18 cellular contexts compared by ENCODE assay signal in the genomic region with DNA sequence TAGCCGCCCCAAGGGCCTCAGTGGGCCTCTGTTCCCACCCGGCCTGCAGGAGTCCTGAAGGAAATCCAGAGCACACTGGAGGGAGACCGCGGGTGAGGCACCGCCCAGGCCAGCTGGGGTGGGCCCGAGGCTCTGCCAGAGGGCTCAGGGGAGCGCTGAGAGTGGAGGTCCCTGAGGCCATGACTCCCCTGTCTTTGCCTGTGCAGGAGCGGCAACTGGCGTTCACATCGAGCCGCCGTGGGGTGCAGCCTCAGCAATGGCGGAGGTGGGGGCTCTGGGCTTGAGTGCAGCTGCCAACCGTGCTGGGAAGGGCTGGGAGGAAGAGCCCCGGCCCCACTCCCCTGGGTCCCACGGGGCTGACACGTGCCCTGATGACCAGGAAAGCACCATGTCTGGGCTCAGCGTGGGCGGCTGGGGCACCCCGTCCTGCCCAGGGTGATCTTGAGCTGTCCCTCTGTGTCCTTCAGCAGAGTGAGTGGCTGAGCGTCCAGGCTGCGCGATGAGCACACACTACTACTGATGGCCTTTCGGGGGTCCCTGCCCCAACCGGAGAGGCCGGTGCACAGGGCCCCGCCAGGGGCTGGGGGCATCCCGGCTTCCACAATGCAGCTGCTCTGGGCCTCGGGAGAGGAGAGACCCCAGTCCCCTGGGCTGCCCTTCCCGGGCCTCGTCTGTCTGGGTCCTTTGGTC. TPM values are rescaled to one million over a fixed set of nuclear protein-coding genes. Genes with fewer than 3 reads are reported as not detected.
DNase-seq lines count a peak whose midpoint lies in the region; ATAC-seq, FAIRE-seq and TF ChIP-seq lines count a peak whose summit lies in the region.
"Had no signal": no experiment of that assay in that cellular context is flagged by ENCODE, and none has a peak within 500 bp of the region (broad histone marks: within the 10 kb centered on the region; RNA-seq: fewer than 3 reads in every experiment).

No MANE protein-coding gene starts in this region.

- POLR2A ChIA-PET in HCT116 (lab: Charles Lee) (no interaction called here), HepG2 (lab: Yijun Ruan, JAX) (interaction anchor here (1.0 kb wide), 1 partner anchor 17 kb away, joined by 4 read pairs; no protein-coding TSS in a partner anchor), GM10248 (lab: Yijun Ruan, JAX) (no interaction called here), RWPE1 (lab: Yijun Ruan, JAX; ENCODE audit: low non-redundant PET) (no interaction called here)

- no peak for TF ChIP-seq CTCF in HCT116 (IDR thresholded peaks at IDR 0.05 in 2 of 3, conservative IDR thresholded peaks at IDR 0.05 in 1 of 3; ENCODE audit: borderline replicate concordance in 1 of 3, insufficient read depth in 1 of 3, low read depth in 2 of 3, low read length in 2 of 3)
- no peak for TF ChIP-seq CTCF in colonic mucosa (IDR thresholded peaks at IDR 0.05)
- TF ChIP-seq CTCF in HepG2 (CRISPR knock-in tag; IDR thresholded peaks at IDR 0.05): no peak
- TF ChIP-seq CTCF in GM10248 (IDR thresholded peaks at IDR 0.05; ENCODE audit: control extremely low read depth, extremely low read depth, low read depth, missing control alignments): no peak
- TF ChIP-seq CTCF in RWPE1 (conservative IDR thresholded peaks at IDR 0.05; ENCODE audit: low read depth): no peak

- RAD21 ChIA-PET in HCT116 (lab: Charles Lee; ENCODE audit: low non-redundant PET in 1 of 2, low total read pairs in 2 of 2, uncharacterized antibody in 2 of 2, unreplicated experiment in 2 of 2): no interaction called here

- BruUV-seq in HCT116 (replicated peaks; lab: Mats Ljungman, UMichigan): TSS peak; percentile 48
- no TSS peak for BruUV-seq in HepG2 (replicated peaks; lab: Mats Ljungman, UMichigan)

- H3K4me2 ChIP-seq in HCT116 (ENCODE audit: low read length) (no peak overlapping the region), HepG2 (ENCODE audit: low read depth, low read length) (no peak overlapping the region)

- no peak for TF ChIP-seq RAD21 in HCT116 (IDR thresholded peaks at IDR 0.05; ENCODE audit: low read depth)
- no peak for TF ChIP-seq RAD21 in HepG2 (CRISPR knock-in tag; IDR thresholded peaks at IDR 0.05)

- H3K79me2 ChIP-seq in HCT116 (ENCODE audit: insufficient read depth, low read length) (no peaks in the 10 kb centered on the region), HepG2 (ENCODE audit: insufficient read depth, low read length) (no peaks in the 10 kb centered on the region)

- H4K20me1 ChIP-seq in HCT116 (ENCODE audit: insufficient read depth) (no peaks in the 10 kb centered on the region), HepG2 (ENCODE audit: insufficient read depth, low read length) (no peaks in the 10 kb centered on the region)

- no peak overlapping the region for H3K4me3 ChIP-seq in HCT116 (replicated peaks in 1 of 2; ENCODE audit: low read depth in 1 of 2, low read length in 2 of 2)
- H3K4me3 ChIP-seq in colonic mucosa: no peak overlapping the region
- no peak overlapping the region for H3K4me3 ChIP-seq in HepG2 (replicated peaks in 1 of 3; ENCODE audit: insufficient read depth in 1 of 3, low read depth in 2 of 3, low read length in 3 of 3)
- H3K4me3 ChIP-seq: MG63 had no signal

- TF ChIP-seq EP300 in HepG2 (IDR thresholded peaks at IDR 0.05; ENCODE audit: low read depth in 2 of 2, low read length in 2 of 2) (no peak), HepG2 (CRISPR knock-in tag; IDR thresholded peaks at IDR 0.05; ENCODE audit: borderline replicate concordance) (no peak)

- no peak for FAIRE-seq in HepG2 (lab: Jason Lieb, UNC)
- FAIRE-seq: GM18507 had no signal

- DNase-seq in HCT116 (ENCODE audit: low read depth, low spot score) (no peak), colonic mucosa (no peak), HepG2 (ENCODE audit: low spot score) (no peak), GM10248 (ENCODE audit: extremely low spot score) (no peak), activated T-cell treated with anti-CD3 and anti-CD28 coated beads for 4 hours (no peak), RWPE1 (ENCODE audit: low spot score) (no peak), amniotic stem cell (lab: John Stamatoyannopoulos, UW) (no peak)
- DNase-seq: KBM-7, MG63, NCI-H1105 treated with DMSO at 0.1 percent for 48 hours, NCI-H2029, NCI-H446 treated with DMSO at 0.1 percent for 48 hours, NCI-H526 treated with DMSO at 0.1 percent for 48 hours, SHP77 treated with DMSO at 0.1 percent for 48 hours had no signal

- no peaks in the 10 kb centered on the region for H3K27me3 ChIP-seq in HCT116 (ENCODE audit: insufficient read depth, low read length)
- no peaks in the 10 kb centered on the region for H3K27me3 ChIP-seq in colonic mucosa
- no peaks in the 10 kb centered on the region for H3K27me3 ChIP-seq in HepG2 (ENCODE audit: control insufficient read depth in 1 of 2, insufficient read depth in 2 of 2, low read length in 2 of 2)
- H3K27me3 ChIP-seq: MG63 had no signal

- no peaks in the 10 kb centered on the region for H3K9me3 ChIP-seq in HCT116 (ENCODE audit: control insufficient read depth in 1 of 2, insufficient read depth in 1 of 2, low read depth in 1 of 2, low read length in 2 of 2)
- H3K9me3 ChIP-seq in colonic mucosa: no peaks in the 10 kb centered on the region
- no peaks in the 10 kb centered on the region for H3K9me3 ChIP-seq in HepG2 (ENCODE audit: low read length)
- H3K9me3 ChIP-seq: MG63 had no signal

- ATAC-seq in HCT116 (no peak), HepG2 (no peak; the same call in 2 of the 3 replicates)

- H3K9ac ChIP-seq in HCT116 (ENCODE audit: low read length): no peak overlapping the region
- peak overlapping the region; percentile 4 to 40 for H3K9ac ChIP-seq in colonic mucosa (ENCODE audit: low read depth in 2 of 2, low read length in 2 of 2)
- no peak overlapping the region for H3K9ac ChIP-seq in HepG2 (ENCODE audit: insufficient read depth, low read depth, low read length)

- H3K9me2 ChIP-seq in HCT116 (ENCODE audit: insufficient read depth): no peaks in the 10 kb centered on the region

- H3K36me3 ChIP-seq in HCT116 (ENCODE audit: control insufficient read depth in 1 of 2, insufficient read depth in 2 of 2, low read length in 2 of 2) (peaks cover 3 to 8% of the 10 kb centered on the region in 2 experiments; a peak in 2 of 4 replicates), colonic mucosa (no peaks in the 10 kb centered on the region), HepG2 (replicated peaks in 1 of 2; ENCODE audit: control insufficient read depth in 1 of 2, insufficient read depth in 2 of 2, low read length in 2 of 2) (peaks cover 9 to 19% of the 10 kb centered on the region in 2 experiments; a peak in 4 of 5 replicates)
- H3K36me3 ChIP-seq: MG63 had no signal

- 92% methylated on average over 27 of the region's 31 CpGs for WGBS in HepG2 (ENCODE audit: low lambda C conversion rate)

- H3K4me1 ChIP-seq in HCT116 (ENCODE audit: control insufficient read depth in 1 of 2, insufficient read depth in 2 of 2, low read length in 2 of 2) (peaks cover 9% of the 10 kb centered on the region in 2 experiments; a peak in 2 of 4 replicates), colonic mucosa (peaks cover 5% of the 10 kb centered on the region), HepG2 (ENCODE audit: insufficient read depth, low read length) (peaks cover 41% of the 10 kb centered on the region)

- H3K27ac ChIP-seq in HCT116 (ENCODE audit: low read depth, low read length) (no peak overlapping the region), colonic mucosa (peak overlapping the region; percentile 80), HepG2 (ENCODE audit: extremely low read length, insufficient read depth, low read length) (peak overlapping the region; percentile 27), RWPE1 (no peak overlapping the region)

- intact Hi-C loops in HCT116 (cut with micrococcal nuclease): no loop called here
- intact Hi-C loops in colonic mucosa (cut with DNase I): no loop called here
- intact Hi-C loops in HepG2 (cut with micrococcal nuclease; ENCODE audit: unreplicated experiment): no loop called here

- TF ChIP-seq POLR2A in HCT116 (IDR thresholded peaks at IDR 0.05; ENCODE audit: borderline replicate concordance, extremely low read depth, insufficient read depth, insufficient read length) (no peak), HepG2 (IDR thresholded peaks at IDR 0.05; ENCODE audit: insufficient read depth in 1 of 2, low read depth in 2 of 2, low read length in 2 of 2) (no peak)

- CTCF ChIA-PET in HCT116 (lab: Charles Lee) (no interaction called here), HepG2 (lab: Yijun Ruan, JAX; ENCODE audit: low intra/inter-chr PET ratio, low total read pairs) (no interaction called here), GM10248 (lab: Yijun Ruan, JAX) (no interaction called here), RWPE1 (lab: Yijun Ruan, JAX) (no interaction called here)

- H2AFZ ChIP-seq in HCT116 (ENCODE audit: low read depth, low read length, poor library complexity, severe bottlenecking): no peak overlapping the region
- H2AFZ ChIP-seq in HepG2 (ENCODE audit: low read length): no peak overlapping the region

- in situ Hi-C loops in HepG2 (cut with HindIII; ENCODE audit: extremely low pct_ligation_motif_present, low pct_unique_long_range_greater_than_20kb): no loop called here

RNA-seq across cellular contexts. Expression of a gene that starts 13.1 kb away (rescaled TPM):
- total RNA-seq in HCT116 (2021; ENCODE audit: unreplicated experiment): 30.3 TPM
- polyA plus RNA-seq in HCT116 (2012): 24.7 and 39.5 TPM in 2 replicates
- total RNA-seq in colonic mucosa: 100 to 1,000 TPM; 210 to 462 TPM
- 1.9 and 2.8 TPM in 2 replicates for total RNA-seq in HepG2 (2016; rRNA removed; fragmentation: Illumina TruSeq; extraction: Trizol)
- 0.61 and 0.79 TPM in 2 replicates for total RNA-seq in HepG2 (2016; cell fraction: cytosol; rRNA removed; fragmentation: Illumina TruSeq; extraction: Trizol; ENCODE audit: low read depth)
- 1.1 and 2.7 TPM in 2 replicates for total RNA-seq in HepG2 (2016; cell fraction: insoluble cytoplasmic fraction; rRNA removed; fragmentation: Illumina TruSeq; extraction: Trizol)
- total RNA-seq in HepG2 (2016; cell fraction: membrane; rRNA removed; fragmentation: Illumina TruSeq; extraction: Trizol): 0.83 and 1.2 TPM in 2 replicates
- total RNA-seq in HepG2 (2016; cell fraction: nucleus; rRNA removed; fragmentation: Illumina TruSeq; extraction: Trizol): 3.0 and 3.8 TPM in 2 replicates
- 8.1 and 11.2 TPM in 2 replicates for polyA plus RNA-seq in HepG2 (2011; rRNA removed)
- polyA plus RNA-seq in HepG2 (2011; cell fraction: cytosol; rRNA removed): 1.6 and 2.5 TPM in 2 replicates
- polyA plus RNA-seq in HepG2 (2011; cell fraction: nucleus; rRNA removed): 122 and 144 TPM in 2 replicates
- 9.5 and 12.7 TPM in 2 replicates for polyA plus RNA-seq in HepG2 (2012)
- 0.53 and 1.00 TPM in 2 replicates for polyA plus RNA-seq in HepG2 (2016; cell fraction: cytosol; fragmentation: Illumina TruSeq; extraction: Trizol; ENCODE audit: low read depth)
- 0.63 and 1.4 TPM in 2 replicates for polyA plus RNA-seq in HepG2 (2016; cell fraction: insoluble cytoplasmic fraction; fragmentation: Illumina TruSeq; extraction: Trizol; ENCODE audit: low read depth)
- 0.49 and 0.86 TPM in 2 replicates for polyA plus RNA-seq in HepG2 (2016; cell fraction: membrane; fragmentation: Illumina TruSeq; extraction: Trizol; ENCODE audit: low read depth)
- 12.0 and 13.6 TPM in 2 replicates for polyA plus RNA-seq in HepG2 (2016; cell fraction: nucleus; fragmentation: Illumina TruSeq; extraction: Trizol; ENCODE audit: insufficient read depth, low read depth)
- polyA minus RNA-seq in HepG2 (2011; rRNA and poly(A)+ RNA removed; ENCODE audit: low replicate concordance): 7.2 and 13.2 TPM in 2 replicates
- polyA minus RNA-seq in HepG2 (2011; cell fraction: cytosol; rRNA and poly(A)+ RNA removed): 3.0 and 6.8 TPM in 2 replicates
- polyA minus RNA-seq in HepG2 (2011; cell fraction: nucleus; rRNA and poly(A)+ RNA removed): 16.5 and 25.7 TPM in 2 replicates

RNA-seq across cellular contexts. Expression of a gene that starts 49.1 kb away (rescaled TPM):
- total RNA-seq in HCT116 (2021; ENCODE audit: unreplicated experiment) (209 TPM), colonic mucosa (100 to 1,000 TPM; 401 to 497 TPM), HepG2 (2016; rRNA removed; fragmentation: Illumina TruSeq; extraction: Trizol) (53.9 and 86.7 TPM in 2 replicates)
- polyA plus RNA-seq in HCT116 (2012): 177 and 183 TPM in 2 replicates
- 27.2 and 32.8 TPM in 2 replicates for total RNA-seq in HepG2 (2016; cell fraction: cytosol; rRNA removed; fragmentation: Illumina TruSeq; extraction: Trizol; ENCODE audit: low read depth)
- 51.9 and 87.2 TPM in 2 replicates for total RNA-seq in HepG2 (2016; cell fraction: insoluble cytoplasmic fraction; rRNA removed; fragmentation: Illumina TruSeq; extraction: Trizol)
- 45.8 and 50.7 TPM in 2 replicates for total RNA-seq in HepG2 (2016; cell fraction: membrane; rRNA removed; fragmentation: Illumina TruSeq; extraction: Trizol)
- total RNA-seq in HepG2 (2016; cell fraction: nucleus; rRNA removed; fragmentation: Illumina TruSeq; extraction: Trizol): 72.1 and 85.8 TPM in 2 replicates
- polyA plus RNA-seq in HepG2 (2011; rRNA removed): 83.0 and 109 TPM in 2 replicates
- 40.2 and 67.1 TPM in 2 replicates for polyA plus RNA-seq in HepG2 (2011; cell fraction: cytosol; rRNA removed)
- 384 and 448 TPM in 2 replicates for polyA plus RNA-seq in HepG2 (2011; cell fraction: nucleus; rRNA removed)
- polyA plus RNA-seq in HepG2 (2012): 33.3 and 59.5 TPM in 2 replicates
- 23.2 and 28.1 TPM in 2 replicates for polyA plus RNA-seq in HepG2 (2016; cell fraction: cytosol; fragmentation: Illumina TruSeq; extraction: Trizol; ENCODE audit: low read depth)
- polyA plus RNA-seq in HepG2 (2016; cell fraction: insoluble cytoplasmic fraction; fragmentation: Illumina TruSeq; extraction: Trizol; ENCODE audit: low read depth): 41.6 and 52.9 TPM in 2 replicates
- polyA plus RNA-seq in HepG2 (2016; cell fraction: membrane; fragmentation: Illumina TruSeq; extraction: Trizol; ENCODE audit: low read depth): 32.5 and 33.0 TPM in 2 replicates
- 204 and 230 TPM in 2 replicates for polyA plus RNA-seq in HepG2 (2016; cell fraction: nucleus; fragmentation: Illumina TruSeq; extraction: Trizol; ENCODE audit: insufficient read depth, low read depth)
- 30.9 and 126 TPM in 2 replicates for polyA minus RNA-seq in HepG2 (2011; rRNA and poly(A)+ RNA removed; ENCODE audit: low replicate concordance)
- polyA minus RNA-seq in HepG2 (2011; cell fraction: cytosol; rRNA and poly(A)+ RNA removed): 30.6 and 31.7 TPM in 2 replicates
- polyA minus RNA-seq in HepG2 (2011; cell fraction: nucleus; rRNA and poly(A)+ RNA removed): 79.4 and 86.0 TPM in 2 replicates
- total RNA-seq: HT1080 had no signal

RNA-seq across cellular contexts. Expression of a gene that starts 58.2 kb away (rescaled TPM):
- total RNA-seq in HCT116 (2021; ENCODE audit: unreplicated experiment) (87.3 TPM), colonic mucosa (10 to 100 TPM; 29.7 to 50.7 TPM), HepG2 (2016; rRNA removed; fragmentation: Illumina TruSeq; extraction: Trizol) (43.6 and 62.9 TPM in 2 replicates)
- 80.0 and 86.5 TPM in 2 replicates for polyA plus RNA-seq in HCT116 (2012)
- total RNA-seq in HepG2 (2016; cell fraction: cytosol; rRNA removed; fragmentation: Illumina TruSeq; extraction: Trizol; ENCODE audit: low read depth): 20.6 and 23.0 TPM in 2 replicates
- 44.0 and 64.1 TPM in 2 replicates for total RNA-seq in HepG2 (2016; cell fraction: insoluble cytoplasmic fraction; rRNA removed; fragmentation: Illumina TruSeq; extraction: Trizol)
- 44.5 and 45.0 TPM in 2 replicates for total RNA-seq in HepG2 (2016; cell fraction: membrane; rRNA removed; fragmentation: Illumina TruSeq; extraction: Trizol)
- total RNA-seq in HepG2 (2016; cell fraction: nucleus; rRNA removed; fragmentation: Illumina TruSeq; extraction: Trizol): 39.9 and 48.4 TPM in 2 replicates
- 63.3 and 64.4 TPM in 2 replicates for polyA plus RNA-seq in HepG2 (2011; rRNA removed)
- 36.2 and 47.1 TPM in 2 replicates for polyA plus RNA-seq in HepG2 (2011; cell fraction: cytosol; rRNA removed)
- 87.7 and 89.1 TPM in 2 replicates for polyA plus RNA-seq in HepG2 (2011; cell fraction: nucleus; rRNA removed)
- polyA plus RNA-seq in HepG2 (2012): 22.1 and 34.4 TPM in 2 replicates
- 20.4 and 20.5 TPM in 2 replicates for polyA plus RNA-seq in HepG2 (2016; cell fraction: cytosol; fragmentation: Illumina TruSeq; extraction: Trizol; ENCODE audit: low read depth)
- polyA plus RNA-seq in HepG2 (2016; cell fraction: insoluble cytoplasmic fraction; fragmentation: Illumina TruSeq; extraction: Trizol; ENCODE audit: low read depth): 37.7 and 50.5 TPM in 2 replicates
- 30.9 and 35.9 TPM in 2 replicates for polyA plus RNA-seq in HepG2 (2016; cell fraction: membrane; fragmentation: Illumina TruSeq; extraction: Trizol; ENCODE audit: low read depth)
- 108 and 110 TPM in 2 replicates for polyA plus RNA-seq in HepG2 (2016; cell fraction: nucleus; fragmentation: Illumina TruSeq; extraction: Trizol; ENCODE audit: insufficient read depth, low read depth)
- polyA minus RNA-seq in HepG2 (2011; rRNA and poly(A)+ RNA removed; ENCODE audit: low replicate concordance): 56.0 and 95.0 TPM in 2 replicates
- polyA minus RNA-seq in HepG2 (2011; cell fraction: cytosol; rRNA and poly(A)+ RNA removed): 11.3 and 14.0 TPM in 2 replicates
- 13.9 and 15.5 TPM in 2 replicates for polyA minus RNA-seq in HepG2 (2011; cell fraction: nucleus; rRNA and poly(A)+ RNA removed)

RNA-seq across cellular contexts. Expression of a gene that starts 58.7 kb away (rescaled TPM):
- total RNA-seq in HCT116 (2021; ENCODE audit: unreplicated experiment) (0.12 TPM), colonic mucosa (10 to 100 TPM in 1 of 2 donors, 1 to 10 TPM in 1; 5.1 to 39.9 TPM), HepG2 (2016; rRNA removed; fragmentation: Illumina TruSeq; extraction: Trizol) (not detected in 2 replicates)
- polyA plus RNA-seq in HCT116 (2012): 0.79 and 1.0 TPM in 2 replicates
- not detected in 2 replicates for total RNA-seq in HepG2 (2016; cell fraction: cytosol; rRNA removed; fragmentation: Illumina TruSeq; extraction: Trizol; ENCODE audit: low read depth)
- total RNA-seq in HepG2 (2016; cell fraction: insoluble cytoplasmic fraction; rRNA removed; fragmentation: Illumina TruSeq; extraction: Trizol): 0.09 TPM in 1 of 2 replicates, not detected in the other
- total RNA-seq in HepG2 (2016; cell fraction: membrane; rRNA removed; fragmentation: Illumina TruSeq; extraction: Trizol): not detected in 2 replicates
- total RNA-seq in HepG2 (2016; cell fraction: nucleus; rRNA removed; fragmentation: Illumina TruSeq; extraction: Trizol): not detected in 2 replicates
- 0.05 TPM in 1 of 2 replicates, not detected in the other for polyA plus RNA-seq in HepG2 (2011; rRNA removed)
- 0.05 TPM in 1 of 2 replicates, not detected in the other for polyA plus RNA-seq in HepG2 (2011; cell fraction: cytosol; rRNA removed)
- 0.35 and 0.80 TPM in 2 replicates for polyA plus RNA-seq in HepG2 (2011; cell fraction: nucleus; rRNA removed)
- 0.20 and 0.48 TPM in 2 replicates for polyA plus RNA-seq in HepG2 (2012)
- not detected in 2 replicates for polyA plus RNA-seq in HepG2 (2016; cell fraction: cytosol; fragmentation: Illumina TruSeq; extraction: Trizol; ENCODE audit: low read depth)
- 0.14 TPM in 1 of 2 replicates, not detected in the other for polyA plus RNA-seq in HepG2 (2016; cell fraction: insoluble cytoplasmic fraction; fragmentation: Illumina TruSeq; extraction: Trizol; ENCODE audit: low read depth)
- polyA plus RNA-seq in HepG2 (2016; cell fraction: membrane; fragmentation: Illumina TruSeq; extraction: Trizol; ENCODE audit: low read depth): not detected in 2 replicates
- polyA plus RNA-seq in HepG2 (2016; cell fraction: nucleus; fragmentation: Illumina TruSeq; extraction: Trizol; ENCODE audit: insufficient read depth, low read depth): not detected in 2 replicates
- not detected in 2 replicates for polyA minus RNA-seq in HepG2 (2011; rRNA and poly(A)+ RNA removed; ENCODE audit: low replicate concordance)
- not detected in 2 replicates for polyA minus RNA-seq in HepG2 (2011; cell fraction: cytosol; rRNA and poly(A)+ RNA removed)
- 0.26 TPM in 1 of 2 replicates, not detected in the other for polyA minus RNA-seq in HepG2 (2011; cell fraction: nucleus; rRNA and poly(A)+ RNA removed)
- total RNA-seq: A673, H4, HT1080 had no signal

RNA-seq across cellular contexts. Expression of a gene that starts 59.2 kb away (rescaled TPM):
- total RNA-seq in HCT116 (2021; ENCODE audit: unreplicated experiment) (38.4 TPM), colonic mucosa (10 to 100 TPM; 26.5 to 28.6 TPM), HepG2 (2016; rRNA removed; fragmentation: Illumina TruSeq; extraction: Trizol) (5.2 and 10.6 TPM in 2 replicates)
- polyA plus RNA-seq in HCT116 (2012): 14.5 and 16.3 TPM in 2 replicates
- total RNA-seq in HepG2 (2016; cell fraction: cytosol; rRNA removed; fragmentation: Illumina TruSeq; extraction: Trizol; ENCODE audit: low read depth): 1.5 and 1.8 TPM in 2 replicates
- total RNA-seq in HepG2 (2016; cell fraction: insoluble cytoplasmic fraction; rRNA removed; fragmentation: Illumina TruSeq; extraction: Trizol): 4.9 and 7.5 TPM in 2 replicates
- total RNA-seq in HepG2 (2016; cell fraction: membrane; rRNA removed; fragmentation: Illumina TruSeq; extraction: Trizol): 3.4 and 4.1 TPM in 2 replicates
- 6.8 and 8.0 TPM in 2 replicates for total RNA-seq in HepG2 (2016; cell fraction: nucleus; rRNA removed; fragmentation: Illumina TruSeq; extraction: Trizol)
- 6.8 and 7.8 TPM in 2 replicates for polyA plus RNA-seq in HepG2 (2011; rRNA removed)
- 1.9 and 2.2 TPM in 2 replicates for polyA plus RNA-seq in HepG2 (2011; cell fraction: cytosol; rRNA removed)
- polyA plus RNA-seq in HepG2 (2011; cell fraction: nucleus; rRNA removed): 23.6 and 26.5 TPM in 2 replicates
- 6.2 and 9.6 TPM in 2 replicates for polyA plus RNA-seq in HepG2 (2012)
- polyA plus RNA-seq in HepG2 (2016; cell fraction: cytosol; fragmentation: Illumina TruSeq; extraction: Trizol; ENCODE audit: low read depth): 0.61 and 0.68 TPM in 2 replicates
- 4.4 and 7.0 TPM in 2 replicates for polyA plus RNA-seq in HepG2 (2016; cell fraction: insoluble cytoplasmic fraction; fragmentation: Illumina TruSeq; extraction: Trizol; ENCODE audit: low read depth)
- 1.6 and 1.8 TPM in 2 replicates for polyA plus RNA-seq in HepG2 (2016; cell fraction: membrane; fragmentation: Illumina TruSeq; extraction: Trizol; ENCODE audit: low read depth)
- 16.3 and 16.6 TPM in 2 replicates for polyA plus RNA-seq in HepG2 (2016; cell fraction: nucleus; fragmentation: Illumina TruSeq; extraction: Trizol; ENCODE audit: insufficient read depth, low read depth)
- polyA minus RNA-seq in HepG2 (2011; rRNA and poly(A)+ RNA removed; ENCODE audit: low replicate concordance): 11.8 and 14.9 TPM in 2 replicates
- 4.9 and 5.0 TPM in 2 replicates for polyA minus RNA-seq in HepG2 (2011; cell fraction: cytosol; rRNA and poly(A)+ RNA removed)
- 17.0 and 20.4 TPM in 2 replicates for polyA minus RNA-seq in HepG2 (2011; cell fraction: nucleus; rRNA and poly(A)+ RNA removed)

Comparison
In these comparisons a context has a peak if more than half of its experiments do, and no peak if none do; other contexts are left out.
1. H3K27ac ChIP-seq: peak in colonic mucosa (single experiment) and HepG2 (single experiment); none in HCT116 (single experiment) and RWPE1 (single experiment).
2. H3K9ac ChIP-seq: peak in colonic mucosa (2 of 2); none in HCT116 (single experiment) and HepG2 (single experiment).